ENCODE assay signal across 14 cellular contexts in the genomic region with DNA sequence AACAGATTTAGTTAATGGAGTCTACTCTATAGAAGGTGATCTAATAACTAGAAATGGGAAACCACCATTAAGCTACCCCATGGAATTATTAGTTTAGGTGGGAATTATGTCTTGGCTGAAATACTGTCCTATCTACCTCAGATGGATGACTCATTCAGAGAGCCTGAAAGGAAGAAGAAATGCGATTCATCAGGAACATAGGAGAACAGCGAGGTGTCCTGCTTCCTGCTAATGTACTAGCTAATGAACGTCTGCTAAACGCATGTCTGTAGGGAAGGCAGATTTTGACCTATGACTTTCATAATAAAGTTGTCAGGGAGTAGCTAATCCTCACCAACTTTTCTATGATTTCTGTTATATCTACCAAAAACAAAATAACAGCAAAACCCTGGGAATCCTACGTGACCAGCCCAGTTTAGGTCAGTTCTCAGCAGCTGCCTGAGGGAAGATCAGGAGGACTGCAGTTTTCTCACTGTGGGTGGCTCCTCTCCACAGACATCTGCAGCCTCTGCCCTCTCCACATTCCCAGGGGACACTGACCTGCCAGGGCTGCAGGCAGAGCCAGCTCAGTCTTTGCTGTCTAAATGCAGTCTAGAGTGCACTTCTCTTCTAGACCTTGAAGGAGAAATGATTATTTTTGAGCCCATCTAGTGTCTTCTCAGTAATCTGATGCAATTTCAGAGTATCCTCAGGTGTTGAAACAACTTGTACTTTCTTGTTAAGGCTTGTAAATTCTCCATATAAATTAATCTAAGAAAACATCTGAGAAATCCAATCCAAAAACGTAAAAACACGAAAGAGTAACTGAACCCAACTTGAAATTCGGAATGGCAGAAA. TPM values are rescaled to one million over a fixed set of nuclear protein-coding genes. Genes with fewer than 3 reads are reported as not detected.
DNase-seq lines count a peak whose midpoint lies in the region; ATAC-seq and TF ChIP-seq lines count a peak whose summit lies in the region.
"Had no signal": no experiment of that assay in that cellular context is flagged by ENCODE, and none has a peak within 500 bp of the region (broad histone marks: within the 10 kb centered on the region; RNA-seq: fewer than 3 reads in every experiment).

No MANE protein-coding gene starts in this region.

- TF ChIP-seq POLR2A in testis (IDR thresholded peaks at IDR 0.05) = no peak

- H3K4me3 ChIP-seq in SK-N-SH (ENCODE audit: low read depth in 2 of 2, low read length in 1 of 2) (no peak overlapping the region), astrocyte of the spinal cord (ENCODE audit: low read depth, low read length) (no peak overlapping the region), testis (no peak overlapping the region), hepatocyte (no peak overlapping the region)
- H3K4me3 ChIP-seq: esophagus muscularis mucosa had no signal

- no peak for DNase-seq in SK-N-SH
- DNase-seq in astrocyte of the spinal cord (ENCODE audit: low read depth, low spot score) = peak; percentile 71
- DNase-seq in hepatic stellate cell (ENCODE audit: low spot score) = peak; percentile 29
- DNase-seq in testis = peak; percentile 44
- no peak for DNase-seq in GDM1 (lab: John Stamatoyannopoulos, UW)
- no peak for DNase-seq in hepatocyte (ENCODE audit: low spot score)
- DNase-seq: ACHN; activated T-cell treated with anti-CD3 and anti-CD28 coated beads, Interleukin-2, amount 50 U/mL, for 48 hours; left cardiac atrium; NCI-H1436 treated with DMSO at 0.1 percent for 48 hours had no signal

- H3K4me1 ChIP-seq in SK-N-SH (ENCODE audit: control insufficient read depth in 1 of 2, insufficient read depth in 2 of 2, low read depth in 1 of 2, low read length in 1 of 2) (peaks cover 2 to 9% of the 10 kb centered on the region in 2 experiments; a peak in 2 of 4 replicates), testis (peaks cover 3% of the 10 kb centered on the region), hepatocyte (ENCODE audit: insufficient read depth) (no peaks in the 10 kb centered on the region)

- H3K9me3 ChIP-seq in SK-N-SH (no peaks in the 10 kb centered on the region), testis (no peaks in the 10 kb centered on the region), hepatocyte (ENCODE audit: low read depth) (no peaks in the 10 kb centered on the region)
- H3K9me3 ChIP-seq: esophagus muscularis mucosa had no signal

- peaks cover 3% of the 10 kb centered on the region for H3F3A ChIP-seq in SK-N-SH (replicated peaks; ENCODE audit: insufficient read depth)

- POLR2A ChIA-PET in SK-N-SH (lab: Yijun Ruan, JAX) = no interaction called here

- in situ Hi-C loops in astrocyte of the spinal cord (cut with HindIII; ENCODE audit: low sequenced_read_pairs) = no loop called here

- TF ChIP-seq RAD21 in SK-N-SH (IDR thresholded peaks at IDR 0.05; ENCODE audit: low read length) = no peak

- no peak overlapping the region for H3K9ac ChIP-seq in SK-N-SH

- H3K27ac ChIP-seq in SK-N-SH (ENCODE audit: low read depth in 2 of 2, low read length in 1 of 2) = no peak overlapping the region
- H3K27ac ChIP-seq in testis = no peak overlapping the region
- H3K27ac ChIP-seq in hepatocyte = no peak overlapping the region
- H3K27ac ChIP-seq: esophagus muscularis mucosa, VCaP had no signal

- H4K20me1 ChIP-seq in SK-N-SH (ENCODE audit: insufficient read depth) (no peaks in the 10 kb centered on the region), hepatocyte (ENCODE audit: insufficient read depth, poor library complexity, severe bottlenecking) (no peaks in the 10 kb centered on the region)

- no peak for TF ChIP-seq CTCF in SK-N-SH (IDR thresholded peaks at IDR 0.05)
- no peak for TF ChIP-seq CTCF in astrocyte of the spinal cord (IDR thresholded peaks at IDR 0.05; ENCODE audit: low read depth, low read length)
- TF ChIP-seq CTCF in testis (IDR thresholded peaks at IDR 0.05) = no peak
- no peak for TF ChIP-seq CTCF in hepatocyte (IDR thresholded peaks at IDR 0.05; ENCODE audit: poor library complexity)

- peaks cover 0 to 7% of the 10 kb centered on the region in 2 experiments for H3K36me3 ChIP-seq in SK-N-SH (replicated peaks in 1 of 2; ENCODE audit: control insufficient read depth in 1 of 2, insufficient read depth in 2 of 2, low read length in 1 of 2)
- H3K36me3 ChIP-seq in testis (ENCODE audit: low read depth, missing control alignments) = no peaks in the 10 kb centered on the region
- no peaks in the 10 kb centered on the region for H3K36me3 ChIP-seq in hepatocyte (replicated peaks; ENCODE audit: insufficient read depth, low read depth)

- CTCF ChIA-PET in SK-N-SH (lab: Yijun Ruan, JAX) = interaction anchor here (1.3 kb wide), 1 partner anchor 21 kb away, joined by 5 read pairs; no protein-coding TSS in a partner anchor

- no peak overlapping the region for H3K4me2 ChIP-seq in SK-N-SH
- no peak overlapping the region for H3K4me2 ChIP-seq in hepatocyte

- WGBS in SK-N-SH (ENCODE audit: low lambda C conversion rate) = 54% methylated on average over 8 of the region's 8 CpGs
- WGBS in testis, 2 donors = 56 to 62% methylated on average over 8 of the region's 8 CpGs
- WGBS in hepatocyte (ENCODE audit: low lambda C conversion rate, missing lambda C conversion rate) = 80% methylated on average over 8 of the region's 8 CpGs

- H3K79me2 ChIP-seq in SK-N-SH (ENCODE audit: insufficient read depth) (no peaks in the 10 kb centered on the region), hepatocyte (no peaks in the 10 kb centered on the region)

- intact Hi-C loops in testis (cut with DNase I; ENCODE audit: low total_unique reads) = no loop called here

- ATAC-seq in SK-N-SH treated with all-trans-retinoic acid at 6 μM for 48 hours (peak; percentile 33; the same call in 2 of the 3 replicates), GM19328 (IDR thresholded peaks at IDR 0.05; ENCODE audit: unreplicated experiment) (no peak)

- H2AFZ ChIP-seq in SK-N-SH (ENCODE audit: low read depth) (no peak overlapping the region), hepatocyte (no peak overlapping the region)

- H3K9me2 ChIP-seq in SK-N-SH (no peaks in the 10 kb centered on the region), hepatocyte (replicated peaks; ENCODE audit: insufficient read depth) (no peaks in the 10 kb centered on the region)

- TF ChIP-seq EP300 in SK-N-SH (IDR thresholded peaks at IDR 0.05; ENCODE audit: borderline replicate concordance in 1 of 2, low read depth in 1 of 2, low read length in 1 of 2) = no peak

- H3K27me3 ChIP-seq in SK-N-SH (ENCODE audit: insufficient read depth) (no peaks in the 10 kb centered on the region), testis (no peaks in the 10 kb centered on the region), hepatocyte (no peaks in the 10 kb centered on the region)
- H3K27me3 ChIP-seq: esophagus muscularis mucosa had no signal

TF ChIP-seq in SK-N-SH treated with all-trans-retinoic acid at 6 μM for 48 hours, 23 proteins besides CTCF, POLR2A, EP300 and RAD21 (continues in another document):
- TF ChIP-seq ZNF8 (CRISPR knock-in tag; IDR thresholded peaks at IDR 0.05) (no peak), ARNTL (CRISPR knock-in tag; IDR thresholded peaks at IDR 0.05; ENCODE audit: borderline replicate concordance, low read depth) (no peak), PPARA (CRISPR knock-in tag; IDR thresholded peaks at IDR 0.05; ENCODE audit: borderline replicate concordance) (no peak), ZFP3 (CRISPR knock-in tag; IDR thresholded peaks at IDR 0.05) (no peak)

TF ChIP-seq in SK-N-SH, 30 proteins besides CTCF, POLR2A, EP300 and RAD21:
- no peak for TF ChIP-seq USF1 (IDR thresholded peaks at IDR 0.05; ENCODE audit: borderline replicate concordance, low read depth)
TF ChIP-seq in SK-N-SH: peak in this region for 0.

RNA-seq across cellular contexts. Expression of gene SFT2D1, which starts 18.1 kb away (rescaled TPM):
- polyA plus RNA-seq in SK-N-SH (2012; rRNA removed) (93.4 and 131 TPM in 2 replicates), testis (ENCODE audit: insufficient read depth, low read depth, low replicate concordance) (68.3 TPM), hepatocyte (83.0 and 88.0 TPM in 2 replicates)
- polyA plus RNA-seq in SK-N-SH (2012; cell fraction: cytosol; rRNA removed) = 116 and 156 TPM in 2 replicates
- polyA plus RNA-seq in SK-N-SH (2012; cell fraction: nucleus; rRNA removed) = 30.4 and 67.7 TPM in 2 replicates
- total RNA-seq in testis (10 to 100 TPM; 45.7 to 64.6 TPM), hepatocyte (51.6 and 67.8 TPM in 2 replicates)

RNA-seq across cellular contexts. Expression of gene MPC1, which starts 22.3 kb away (rescaled TPM):
- polyA plus RNA-seq in SK-N-SH (2012; rRNA removed) (13.6 and 13.7 TPM in 2 replicates), testis (ENCODE audit: insufficient read depth, low read depth, low replicate concordance) (54.2 TPM), hepatocyte (70.2 and 70.8 TPM in 2 replicates)
- 16.0 and 18.7 TPM in 2 replicates for polyA plus RNA-seq in SK-N-SH (2012; cell fraction: cytosol; rRNA removed)
- 4.5 and 10.0 TPM in 2 replicates for polyA plus RNA-seq in SK-N-SH (2012; cell fraction: nucleus; rRNA removed)
- total RNA-seq in testis (10 to 100 TPM; 22.5 to 24.0 TPM), hepatocyte (54.9 and 75.4 TPM in 2 replicates)

RNA-seq across cellular contexts. Expression of gene PRR18, which starts 52.3 kb away (rescaled TPM):
- 0.02 TPM in 1 of 2 replicates, not detected in the other for polyA plus RNA-seq in SK-N-SH (2012; rRNA removed)
- polyA plus RNA-seq in SK-N-SH (2012; cell fraction: cytosol; rRNA removed) = 0.01 TPM in 1 of 2 replicates, not detected in the other
- polyA plus RNA-seq in SK-N-SH (2012; cell fraction: nucleus; rRNA removed) = 0.02 and 0.04 TPM in 2 replicates
- total RNA-seq in testis = under 1 TPM; 0.39 to 0.62 TPM
- 0.16 TPM for polyA plus RNA-seq in testis (ENCODE audit: insufficient read depth, low read depth, low replicate concordance)
- total RNA-seq in hepatocyte = 0.77 and 1.0 TPM in 2 replicates
- polyA plus RNA-seq in hepatocyte = 0.77 and 1.5 TPM in 2 replicates

Comparison
In these comparisons a context has a peak if more than half of its experiments do, and no peak if none do; other contexts are left out.
1. DNase-seq: peak in astrocyte of the spinal cord (single experiment), hepatic stellate cell (single experiment) and testis (single experiment); none in SK-N-SH (single experiment), GDM1 (single experiment) and hepatocyte (single experiment).